ENCODE assay signal across 24 cellular contexts in the genomic region with DNA sequence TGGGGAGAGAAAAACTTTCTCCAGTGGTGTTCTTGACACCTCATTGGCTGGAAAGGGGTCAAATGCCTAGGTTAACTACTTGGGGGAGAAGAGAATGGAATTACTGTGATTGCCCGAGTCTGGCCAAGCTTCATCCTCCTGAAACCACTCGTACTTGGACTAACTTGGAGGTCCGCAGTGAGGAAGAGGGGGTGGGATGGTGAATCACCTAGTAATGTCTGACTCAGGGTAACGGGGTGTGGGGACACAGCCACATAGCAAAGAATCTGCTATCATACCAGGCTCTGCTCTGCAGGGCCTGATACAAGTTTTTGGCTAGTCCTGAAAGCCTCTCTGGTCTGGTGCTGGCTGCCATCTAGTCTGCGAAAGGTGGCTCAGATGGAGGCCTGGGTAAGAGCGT.
DNase-seq lines count a peak whose midpoint lies in the region; ATAC-seq and TF ChIP-seq lines count a peak whose summit lies in the region.
"Had no signal": no experiment of that assay in that cellular context is flagged by ENCODE, and none has a peak within 500 bp of the region (broad histone marks: within the 10 kb centered on the region; RNA-seq: fewer than 3 reads in every experiment).

No MANE protein-coding gene starts in this region.

- peaks cover 20% of the 10 kb centered on the region for H3K4me1 ChIP-seq in skeletal muscle satellite cell (ENCODE audit: control insufficient read depth, insufficient read depth, low read length)
- H3K4me1 ChIP-seq: heart right ventricle had no signal

- ATAC-seq in GM18505 (IDR thresholded peaks at IDR 0.05; ENCODE audit: unreplicated experiment) (no peak), HG03095 (IDR thresholded peaks at IDR 0.05; ENCODE audit: unreplicated experiment) (no peak)
- ATAC-seq: heart right ventricle, left lobe of liver had no signal

- no peak for TF ChIP-seq CTCF in fibroblast of mammary gland (conservative IDR thresholded peaks at IDR 0.05; ENCODE audit: control insufficient read depth, insufficient read depth, low read depth, low read length)

- no peaks in the 10 kb centered on the region for H3K27me3 ChIP-seq in MG63
- no peaks in the 10 kb centered on the region for H3K27me3 ChIP-seq in skeletal muscle satellite cell (ENCODE audit: control insufficient read depth, insufficient read depth, low read length)
- H3K27me3 ChIP-seq: heart right ventricle had no signal

- H3K9ac ChIP-seq in skeletal muscle satellite cell (ENCODE audit: low read depth, low read length), result no peak overlapping the region

- intact Hi-C loops in cardiac septum (cut with DNase I), result no loop called here

- no peak for TF ChIP-seq POLR2A in GM18505 (IDR thresholded peaks at IDR 0.05; ENCODE audit: borderline replicate concordance, extremely low read depth, insufficient read depth, insufficient read length)

- DNase-seq in EH (ENCODE audit: low read depth) (peak; percentile 83), MG63 (peak; percentile 86), fibroblast of mammary gland (ENCODE audit: low read depth) (peak; percentile 83), cardiac septum (ENCODE audit: low spot score) (no peak)
- DNase-seq: activated CD4-positive, alpha-beta T cell treated with anti-CD3 and anti-CD28 coated beads, Interleukin-2, amount 10 ng/mL, durations not matched to agents 24 days and 14 days; activated naive CD4-positive, alpha-beta T cell; activated T-cell treated with anti-CD3 and anti-CD28 coated beads, Interleukin-2, amount 50 U/mL, for 48 hours; AML-193; amniotic stem cell; CD4-positive, alpha-beta memory T cell; GDM1; heart right ventricle; immature natural killer cell; Kasumi-1; naive B cell; NCI-H1048; NCI-H187 treated with DMSO at 0.1 percent for 48 hours; NCI-H2227 treated with DMSO at 0.1 percent for 48 hours; occipital lobe had no signal

- peak overlapping the region; percentile 23 for H3K4me2 ChIP-seq in skeletal muscle satellite cell (ENCODE audit: low read length)

- H3K36me3 ChIP-seq in MG63, result no peaks in the 10 kb centered on the region
- H3K36me3 ChIP-seq in skeletal muscle satellite cell (ENCODE audit: insufficient read depth, low read length), result no peaks in the 10 kb centered on the region
- H3K36me3 ChIP-seq: heart right ventricle had no signal

- H3K9me3 ChIP-seq in MG63, result no peaks in the 10 kb centered on the region
- no peaks in the 10 kb centered on the region for H3K9me3 ChIP-seq in skeletal muscle satellite cell (replicated peaks; ENCODE audit: low read length)
- H3K9me3 ChIP-seq: heart right ventricle had no signal

- H3K4me3 ChIP-seq in MG63 (no peak overlapping the region), fibroblast of mammary gland (ENCODE audit: control insufficient read depth, low read depth, low read length) (no peak overlapping the region), skeletal muscle satellite cell (ENCODE audit: low read length) (no peak overlapping the region)
- H3K4me3 ChIP-seq: heart right ventricle, SK-N-MC had no signal
